ENCODE assay signal across 17 cellular contexts in the genomic region with DNA sequence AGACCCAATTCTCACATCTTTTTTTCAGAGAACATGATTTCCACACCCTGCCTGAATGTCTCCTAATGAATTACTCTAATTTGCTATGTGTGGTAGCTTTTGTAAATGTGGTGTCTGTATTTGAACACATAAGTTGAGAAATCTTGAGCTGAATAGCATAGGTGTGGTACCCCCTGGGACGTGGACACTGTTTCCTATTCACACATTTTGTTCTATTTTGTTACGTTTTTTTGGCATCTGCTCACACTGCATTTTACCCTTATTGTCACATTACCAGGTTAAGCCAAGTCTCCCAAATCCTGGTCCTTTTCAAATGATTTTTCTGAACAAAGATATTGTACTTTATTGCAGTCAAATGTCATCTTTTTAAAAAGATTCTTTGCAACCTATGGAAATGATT. TPM values are rescaled to one million over a fixed set of nuclear protein-coding genes. Genes with fewer than 3 reads are reported as not detected.
DNase-seq lines count a peak whose midpoint lies in the region; ATAC-seq, FAIRE-seq and TF ChIP-seq lines count a peak whose summit lies in the region.
"Had no signal": no experiment of that assay in that cellular context is flagged by ENCODE, and none has a peak within 500 bp of the region (broad histone marks: within the 10 kb centered on the region; RNA-seq: fewer than 3 reads in every experiment).

No MANE protein-coding gene starts in this region.

- H3K4me1 ChIP-seq in GM12878 (ENCODE audit: control insufficient read depth, insufficient read depth, low read length) (peaks cover 66% of the 10 kb centered on the region), neuron (ENCODE audit: insufficient read depth, low read length) (peaks cover 14% of the 10 kb centered on the region), body of pancreas (peaks cover 6% of the 10 kb centered on the region)

- H3K27me3 Mint-ChIP-seq in natural killer cell treated with Interleukin-12 subunit alpha and Interleukin-12 subunit beta and Interleukin-15 and Interleukin-18, amount 100 ng/mL, for 72 hours: no peaks in the 10 kb centered on the region
- H3K27me3 Mint-ChIP-seq in natural killer cell (ENCODE audit: low read depth in 2 of 2): peaks cover 3 to 5% of the 10 kb centered on the region in 2 donors
- H3K27me3 Mint-ChIP-seq: B cell; dendritic cell treated with granulocyte-macrophage colony-stimulating factor and Interleukin-4, amounts not matched to agents 40 ng/mL and 50 ng/mL, for 4 days; stimulated activated memory B cell treated with anti-CD40 and anti-IgM and Interleukin-4, amounts not matched to agents 10 μg/mL and 1 μg/mL and 100 μg/mL, for 72 hours had no signal

- no peaks in the 10 kb centered on the region for H3K9me3 Mint-ChIP-seq in natural killer cell treated with Interleukin-12 subunit alpha and Interleukin-12 subunit beta and Interleukin-15 and Interleukin-18, amount 100 ng/mL, for 72 hours
- no peaks in the 10 kb centered on the region for H3K9me3 Mint-ChIP-seq in natural killer cell
- H3K9me3 Mint-ChIP-seq: dendritic cell treated with granulocyte-macrophage colony-stimulating factor and Interleukin-4, amounts not matched to agents 40 ng/mL and 50 ng/mL, for 4 days; neural crest cell; stimulated activated memory B cell treated with anti-CD40 and anti-IgM and Interleukin-4, amounts not matched to agents 10 μg/mL and 1 μg/mL and 100 μg/mL, for 72 hours had no signal

- FAIRE-seq in GM12878 (lab: Jason Lieb, UNC): no peak
- FAIRE-seq: frontal cortex had no signal

- H4K20me1 ChIP-seq in GM12878 (ENCODE audit: control insufficient read depth, insufficient read depth): no peaks in the 10 kb centered on the region

- CTCF ChIA-PET in GM12878 (lab: Yijun Ruan, JAX): interaction anchor here (1.7 kb wide), 1 partner anchor 127 kb away, joined by 5 read pairs; no protein-coding TSS in a partner anchor

- intact Hi-C loops in natural killer cell (cut with micrococcal nuclease): no loop called here
- intact Hi-C loops in GM12878 (cut with micrococcal nuclease; ENCODE audit: unreplicated experiment): no loop called here
- intact Hi-C loops in body of pancreas (cut with DNase I): no loop called here

- peak overlapping the region; percentile 67 for H3K4me3 Mint-ChIP-seq in natural killer cell treated with Interleukin-12 subunit alpha and Interleukin-12 subunit beta and Interleukin-15 and Interleukin-18, amount 100 ng/mL, for 72 hours
- no peak overlapping the region for H3K4me3 Mint-ChIP-seq in natural killer cell
- H3K4me3 Mint-ChIP-seq: activated CD8-positive, alpha-beta T cell treated with anti-CD3 and anti-CD28 coated beads, Interleukin-2, amount 10 ng/mL, durations not matched to agents 7 days and 5 days; B cell; dendritic cell treated with granulocyte-macrophage colony-stimulating factor and Interleukin-4, amounts not matched to agents 40 ng/mL and 50 ng/mL, for 4 days; neural crest cell; stimulated activated memory B cell treated with anti-CD40 and anti-IgM and Interleukin-4, amounts not matched to agents 10 μg/mL and 1 μg/mL and 100 μg/mL, for 72 hours had no signal

- no peak for TF ChIP-seq EP300 in GM12878 (IDR thresholded peaks at IDR 0.05; ENCODE audit: borderline replicate concordance in 1 of 2, control insufficient read depth in 1 of 2, low read depth in 2 of 2, low read length in 2 of 2)

- H3K4me3 ChIP-seq in GM12878 (no peak overlapping the region), neuron (ENCODE audit: low read length) (no peak overlapping the region), body of pancreas (no peak overlapping the region)
- H3K4me3 ChIP-seq: GM23248, SJCRH30, thyroid gland had no signal

- in situ Hi-C loops in GM12878 (cut with MboI) (no loop called here), GM13977 (cut with MboI; ENCODE audit: low pct_unique_long_range_greater_than_20kb, low sequenced_read_pairs, unreplicated experiment) (no loop called here)

- no peak for TF ChIP-seq RAD21 in GM12878 (IDR thresholded peaks at IDR 0.05; ENCODE audit: insufficient read depth, low read depth, low read length)

- SMC1A ChIA-PET in GM12878 (lab: Charles Lee; ENCODE audit: uncharacterized antibody, unreplicated experiment): interaction anchor here (0.6 to 2.2 kb wide), 8 partner anchors 9 to 368 kb away, joined by 3 to 22 read pairs (median 4); no protein-coding TSS in a partner anchor

- WGBS in GM12878 (ENCODE audit: insufficient coverage, insufficient replicate concordance, low lambda C conversion rate, missing lambda C conversion rate): 45% methylated on average over 2 of the region's 2 CpGs
- WGBS in body of pancreas, 2 donors: 36 to 61% methylated on average over 2 of the region's 2 CpGs

- POLR2A ChIA-PET in GM12878 (lab: Charles Lee): interaction anchor here (0.6 to 2.0 kb wide), 4 partner anchors 8 to 91 kb away, joined by 3 to 6 read pairs (median 4); no protein-coding TSS in a partner anchor

- no peak overlapping the region for H3K9ac ChIP-seq in GM12878 (ENCODE audit: control insufficient read depth, insufficient read depth, low read length)
- H3K9ac ChIP-seq: GM23248 had no signal

- H3K36me3 ChIP-seq in GM12878 (ENCODE audit: control insufficient read depth in 2 of 2, insufficient read depth in 2 of 2, low read length in 1 of 2) (no peaks in the 10 kb centered on the region), neuron (ENCODE audit: insufficient read depth, low read length) (no peaks in the 10 kb centered on the region), body of pancreas (replicated peaks in 1 of 2; ENCODE audit: insufficient read depth in 1 of 2, low read depth in 2 of 2) (no peaks in the 10 kb centered on the region)
- H3K36me3 ChIP-seq: SJCRH30, thyroid gland had no signal

- no peak for ATAC-seq in natural killer cell treated with Interleukin-12 subunit alpha and Interleukin-12 subunit beta and Interleukin-15 and Interleukin-18, amount 100 ng/mL, for 72 hours
- ATAC-seq in natural killer cell (no peak), GM12878 (no peak), body of pancreas (no peak), HG03469 (IDR thresholded peaks at IDR 0.05; ENCODE audit: unreplicated experiment) (no peak)

- H3K9me3 ChIP-seq in GM12878 (replicated peaks; ENCODE audit: control insufficient read depth, insufficient read depth, low read length): no peaks in the 10 kb centered on the region
- no peaks in the 10 kb centered on the region for H3K9me3 ChIP-seq in neuron (ENCODE audit: low read length)
- no peaks in the 10 kb centered on the region for H3K9me3 ChIP-seq in body of pancreas
- H3K9me3 ChIP-seq: SJCRH30, thyroid gland had no signal

- H3K4me1 Mint-ChIP-seq in natural killer cell treated with Interleukin-12 subunit alpha and Interleukin-12 subunit beta and Interleukin-15 and Interleukin-18, amount 100 ng/mL, for 72 hours (ENCODE audit: low read depth in 2 of 2): peaks cover 36 to 59% of the 10 kb centered on the region in 2 donors
- no peaks in the 10 kb centered on the region for H3K4me1 Mint-ChIP-seq in natural killer cell

- no peak for TF ChIP-seq POLR2A in GM12878 (IDR thresholded peaks at IDR 0.05; ENCODE audit: low read depth, low read length)
- TF ChIP-seq POLR2A in body of pancreas (IDR thresholded peaks at IDR 0.05): no peak

- H3K79me2 ChIP-seq in GM12878 (ENCODE audit: control insufficient read depth, insufficient read depth, low read length): no peaks in the 10 kb centered on the region

- peak overlapping the region; percentile 37; the same call in 1 of the 2 replicates for H2AFZ ChIP-seq in GM12878 (ENCODE audit: control insufficient read depth, low read depth, low read length)
- peak overlapping the region; percentile 29 for H2AFZ ChIP-seq in neuron (ENCODE audit: low read depth, low read length)
- H2AFZ ChIP-seq: GM23248 had no signal

- RAD21 ChIA-PET in GM12878 (lab: Charles Lee; ENCODE audit: unreplicated experiment): interaction anchor here (1.0 to 1.8 kb wide), 4 partner anchors 17 to 71 kb away, joined by 3 to 6 read pairs (median 3); no protein-coding TSS in a partner anchor

- TF ChIP-seq CTCF in natural killer cell (IDR thresholded peaks at IDR 0.05) (no peak), GM12878 (IDR thresholded peaks at IDR 0.05 in 2 of 3, conservative IDR thresholded peaks at IDR 0.05 in 1 of 3; ENCODE audit: control insufficient read depth in 2 of 3, extremely low read depth in 1 of 3, insufficient read depth in 1 of 3, low read depth in 3 of 3, low read length in 3 of 3) (no peak), body of pancreas (IDR thresholded peaks at IDR 0.05) (no peak), GM13977 (IDR thresholded peaks at IDR 0.05; ENCODE audit: extremely low read depth, insufficient read depth, missing control alignments) (no peak)

- no peak for DNase-seq in natural killer cell treated with Interleukin-12 subunit alpha and Interleukin-12 subunit beta and Interleukin-15 and Interleukin-18, amount 100 ng/mL, for 72 hours (ENCODE audit: low spot score)
- DNase-seq in natural killer cell (no peak), GM12878 (ENCODE audit: low read depth, low spot score) (no peak), body of pancreas (no peak), GM13977 (ENCODE audit: low spot score) (no peak)
- DNase-seq: activated CD8-positive, alpha-beta T cell treated with anti-CD3 and anti-CD28 coated beads, Interleukin-2, amount 10 ng/mL, durations not matched to agents 7 days and 5 days; GM23248; retina; thyroid gland had no signal

- H3K27ac ChIP-seq in GM12878 (ENCODE audit: control insufficient read depth, insufficient read depth): peak overlapping the region; percentile 43
- H3K27ac ChIP-seq in body of pancreas: peak overlapping the region in 1 of 4 donors; percentile 3
- H3K27ac ChIP-seq: GM23248, SJCRH30, thyroid gland had no signal

- H3K27me3 ChIP-seq in GM12878 (replicated peaks in 1 of 2; ENCODE audit: control insufficient read depth in 2 of 2, insufficient read depth in 2 of 2, low read length in 1 of 2) (no peaks in the 10 kb centered on the region), neuron (ENCODE audit: insufficient read depth, low read length) (no peaks in the 10 kb centered on the region), body of pancreas (no peaks in the 10 kb centered on the region)
- H3K27me3 ChIP-seq: SJCRH30, thyroid gland had no signal

- BruUV-seq in GM12878 (replicated peaks; lab: Mats Ljungman, UMichigan): no TSS peak

- no peak overlapping the region for H3K4me2 ChIP-seq in GM12878 (ENCODE audit: control insufficient read depth, insufficient read depth)

- peak overlapping the region; percentile 93 to 98 for H3K27ac Mint-ChIP-seq in natural killer cell treated with Interleukin-12 subunit alpha and Interleukin-12 subunit beta and Interleukin-15 and Interleukin-18, amount 100 ng/mL, for 72 hours
- no peak overlapping the region for H3K27ac Mint-ChIP-seq in natural killer cell
- H3K27ac Mint-ChIP-seq: activated CD8-positive, alpha-beta T cell treated with anti-CD3 and anti-CD28 coated beads, Interleukin-2, amount 10 ng/mL, durations not matched to agents 7 days and 5 days; B cell; dendritic cell treated with granulocyte-macrophage colony-stimulating factor and Interleukin-4, amounts not matched to agents 40 ng/mL and 50 ng/mL, for 4 days; stimulated activated memory B cell treated with anti-CD40 and anti-IgM and Interleukin-4, amounts not matched to agents 10 μg/mL and 1 μg/mL and 100 μg/mL, for 72 hours had no signal

- no peaks in the 10 kb centered on the region for H3K36me3 Mint-ChIP-seq in natural killer cell treated with Interleukin-12 subunit alpha and Interleukin-12 subunit beta and Interleukin-15 and Interleukin-18, amount 100 ng/mL, for 72 hours
- no peaks in the 10 kb centered on the region for H3K36me3 Mint-ChIP-seq in natural killer cell
- H3K36me3 Mint-ChIP-seq: stimulated activated memory B cell treated with anti-CD40 and anti-IgM and Interleukin-4, amounts not matched to agents 10 μg/mL and 1 μg/mL and 100 μg/mL, for 72 hours had no signal

RNA-seq across cellular contexts. Expression of gene MAPK6, which starts 6.8 kb away (rescaled TPM):
- 10 to 100 TPM; 65.8 to 89.1 TPM for total RNA-seq in natural killer cell treated with Interleukin-12 subunit alpha and Interleukin-12 subunit beta and Interleukin-15 and Interleukin-18, amount 100 ng/mL, for 72 hours
- total RNA-seq in natural killer cell (10 to 100 TPM; 33.0 to 36.2 (median 33.1) TPM), GM12878 (2014; rRNA removed) (52.6 and 59.6 TPM in 2 replicates), GM12878 (2014; rRNA removed; fragmentation: Illumina TruSeq; extraction: Trizol) (69.8 and 71.0 TPM in 2 replicates), GM12878 (2021) (72.6 TPM in 2 replicates), body of pancreas (10 to 100 TPM in 1 of 2 donors, 1 to 10 TPM in 1; 7.3 to 25.4 TPM)
- 80.8 and 88.1 TPM in 2 replicates for total RNA-seq in GM12878 (2013; cell fraction: nucleolus; rRNA removed)
- 24.7 TPM for polyA plus RNA-seq in GM12878 (2011; ENCODE audit: low read depth)
- polyA plus RNA-seq in GM12878 (2011; rRNA removed) (100 and 162 TPM in 2 replicates), GM12878 (2014; fragmentation: Illumina TruSeq; extraction: Trizol) (62.6 and 76.2 TPM in 2 replicates), GM12878 (2014; fragmentation: Nextera tagmentation; extraction: Ambion mirVana) (10 to 100 TPM; 20.6 to 23.4 TPM), GM12878 (2014; rRNA removed) (28.0 and 35.6 TPM in 2 replicates), GM12878 (2016; fragmentation: Nextera tagmentation; extraction: Ambion mirVana) (10 to 100 TPM; 47.5 to 52.5 TPM)
- 32.0 and 38.4 TPM in 2 replicates for polyA plus RNA-seq in GM12878 (2011; cell fraction: cytosol; rRNA removed)
- polyA plus RNA-seq in GM12878 (2011; cell fraction: nucleus; rRNA removed): 28.7 and 36.7 TPM in 2 replicates
- polyA plus RNA-seq in GM12878 (2012): 24.5 and 34.8 TPM in 2 replicates
- polyA minus RNA-seq in GM12878 (2011; rRNA and poly(A)+ RNA removed): 77.4 and 116 TPM in 2 replicates
- 37.0 and 41.8 TPM in 2 replicates for polyA minus RNA-seq in GM12878 (2011; cell fraction: cytosol; rRNA and poly(A)+ RNA removed)
- polyA minus RNA-seq in GM12878 (2011; cell fraction: nucleus; rRNA and poly(A)+ RNA removed): 19.3 and 25.4 TPM in 2 replicates

RNA-seq across cellular contexts. Expression of gene LEO1, which starts 40.6 kb away (rescaled TPM):
- 10 to 100 TPM; 29.6 to 31.6 TPM for total RNA-seq in natural killer cell treated with Interleukin-12 subunit alpha and Interleukin-12 subunit beta and Interleukin-15 and Interleukin-18, amount 100 ng/mL, for 72 hours
- 10 to 100 TPM; 13.2 to 19.5 (median 16.0) TPM for total RNA-seq in natural killer cell
- 71.0 and 71.5 TPM in 2 replicates for total RNA-seq in GM12878 (2013; cell fraction: nucleolus; rRNA removed)
- 23.7 and 28.6 TPM in 2 replicates for total RNA-seq in GM12878 (2014; rRNA removed)
- total RNA-seq in GM12878 (2014; rRNA removed; fragmentation: Illumina TruSeq; extraction: Trizol): 45.1 and 46.1 TPM in 2 replicates
- 23.0 and 23.6 TPM in 2 replicates for total RNA-seq in GM12878 (2021)
- 14.7 TPM for polyA plus RNA-seq in GM12878 (2011; ENCODE audit: low read depth)
- polyA plus RNA-seq in GM12878 (2011; rRNA removed): 13.6 and 15.8 TPM in 2 replicates
- polyA plus RNA-seq in GM12878 (2011; cell fraction: cytosol; rRNA removed): 3.6 and 4.8 TPM in 2 replicates
- 5.4 and 8.5 TPM in 2 replicates for polyA plus RNA-seq in GM12878 (2011; cell fraction: nucleus; rRNA removed)
- polyA plus RNA-seq in GM12878 (2012): 18.5 and 23.9 TPM in 2 replicates
- 50.6 and 62.8 TPM in 2 replicates for polyA plus RNA-seq in GM12878 (2014; fragmentation: Illumina TruSeq; extraction: Trizol)
- 10 to 100 TPM; 29.5 to 35.2 TPM for polyA plus RNA-seq in GM12878 (2014; fragmentation: Nextera tagmentation; extraction: Ambion mirVana)
- 23.8 and 25.8 TPM in 2 replicates for polyA plus RNA-seq in GM12878 (2014; rRNA removed)
- polyA plus RNA-seq in GM12878 (2016; fragmentation: Nextera tagmentation; extraction: Ambion mirVana): 10 to 100 TPM; 45.6 to 47.8 TPM
- polyA minus RNA-seq in GM12878 (2011; rRNA and poly(A)+ RNA removed): 9.0 and 9.4 TPM in 2 replicates
- polyA minus RNA-seq in GM12878 (2011; cell fraction: cytosol; rRNA and poly(A)+ RNA removed): 5.3 and 6.5 TPM in 2 replicates
- polyA minus RNA-seq in GM12878 (2011; cell fraction: nucleus; rRNA and poly(A)+ RNA removed): 5.7 and 7.3 TPM in 2 replicates
- 1 to 10 TPM; 5.7 to 9.9 TPM for total RNA-seq in body of pancreas

Comparison
In these comparisons a context has a peak if more than half of its experiments do, and no peak if none do; other contexts are left out.
1. H3K27ac Mint-ChIP-seq: peak in natural killer cell treated with Interleukin-12 subunit alpha and Interleukin-12 subunit beta and Interleukin-15 and Interleukin-18, amount 100 ng/mL, for 72 hours (2 of 2); none in natural killer cell (0 of 2).